Comparison of ENCODE assay signal across 36 cellular contexts in genomic region chr7:123820864-123821263, GRCh38. TPM values are rescaled to one million over a fixed set of nuclear protein-coding genes. Genes with fewer than 3 reads are reported as not detected.
A peak's percentile ranks its signal among the peaks of the same experiment; 100 is the strongest.
DNase-seq lines count a peak whose midpoint lies in the region; ATAC-seq and TF ChIP-seq lines count a peak whose summit lies in the region.
"Had no signal": no experiment of that assay in that cellular context is flagged by ENCODE, and none has a peak within 500 bp of the region (broad histone marks: within the 10 kb centered on the region; RNA-seq: fewer than 3 reads in every experiment).

No MANE protein-coding gene starts in this region.

- H3K27me3 Mint-ChIP-seq in MCF 10A (ENCODE audit: insufficient read depth, unreplicated experiment): no peaks in the 10 kb centered on the region

- H4K20me1 ChIP-seq in PC-3 (ENCODE audit: low read length) (no peaks in the 10 kb centered on the region), mammary epithelial cell (ENCODE audit: insufficient read depth, low read length) (no peaks in the 10 kb centered on the region)
- H4K20me1 ChIP-seq: BLaER1; BLaER1 treated with 17β-estradiol and CSF1 and Interleukin-3, amounts not matched to agents 10 nM and 100 nM had no signal

- no TSS peak for BruUV-seq in MCF 10A (replicated peaks; lab: Mats Ljungman, UMichigan)
- BruUV-seq in PC-3 (replicated peaks; lab: Mats Ljungman, UMichigan): no TSS peak
- BruUV-seq in mammary epithelial cell (replicated peaks; lab: Mats Ljungman, UMichigan): no TSS peak

- dilution Hi-C loops in mammary epithelial cell (cut with HindIII; ENCODE audit: low sequenced_read_pairs): no loop called here

- no peak overlapping the region for H3K4me3 Mint-ChIP-seq in MCF 10A (ENCODE audit: unreplicated experiment)
- H3K4me3 Mint-ChIP-seq: B cell; CD14-positive monocyte; CD4-positive, alpha-beta memory T cell; CD4-positive, alpha-beta T cell; CD4-positive, CD25-positive, alpha-beta regulatory T cell; CD8-positive, alpha-beta memory T cell; CD8-positive, alpha-beta T cell had no signal

- H3K4me2 ChIP-seq in PC-3 (ENCODE audit: low read length) (no peak overlapping the region), mammary epithelial cell (ENCODE audit: insufficient read depth, low read depth, low read length) (no peak overlapping the region)
- H3K4me2 ChIP-seq: A549; BLaER1; BLaER1 treated with 17β-estradiol and CSF1 and Interleukin-3, amounts not matched to agents 10 nM and 100 nM had no signal

- in situ Hi-C loops in mammary epithelial cell (cut with MboI; ENCODE audit: low sequenced_read_pairs in 2 of 2): no loop called here

- DNase-seq in MCF 10A (ENCODE audit: unreplicated experiment): no peak
- DNase-seq in breast epithelium (ENCODE audit: low spot score in 2 of 2): no peak
- peak; percentile 65 for DNase-seq in PC-3
- no peak for DNase-seq in mammary epithelial cell
- no peak for DNase-seq in DMS79 treated with DMSO at 0.1 percent for 48 hours (lab: John Stamatoyannopoulos, UW)
- DNase-seq: 8988T; ACHN; AML-193; BE2C; C1 segment of cervical spinal cord; Caco-2; Calu3; CD4-positive, alpha-beta memory T cell; CD4-positive, alpha-beta T cell; CD4-positive, CD25-positive, alpha-beta regulatory T cell; CD8-positive, alpha-beta memory T cell; CD8-positive, alpha-beta T cell; COR-L47; DMS 273 treated with DMSO at 0.1 percent for 48 hours; DMS153; DMS53; DMS79; DND-41; EL had no signal

- peak; percentile 64 for ATAC-seq in PC-3
- no peak for ATAC-seq in HG02678 (IDR thresholded peaks at IDR 0.05; ENCODE audit: unreplicated experiment)
- ATAC-seq: A549; CD8-positive, alpha-beta T cell had no signal

- H2AFZ ChIP-seq in PC-3 (ENCODE audit: low read length) (no peak overlapping the region), mammary epithelial cell (ENCODE audit: low read depth, low read length) (no peak overlapping the region)

- POLR2A ChIA-PET in MCF 10A (lab: Yijun Ruan, JAX): interaction anchor here (0.6 to 0.7 kb wide), 2 partner anchors 17 to 215 kb away, joined by 3 read pairs; no protein-coding TSS in a partner anchor
- POLR2A ChIA-PET in PC-3 (lab: Charles Lee; ENCODE audit: unreplicated experiment): no interaction called here

- no peak overlapping the region for H3K4me3 ChIP-seq in breast epithelium
- no peak overlapping the region for H3K4me3 ChIP-seq in PC-3 (ENCODE audit: low read length)
- H3K4me3 ChIP-seq in mammary epithelial cell (replicated peaks in 1 of 3; ENCODE audit: insufficient read depth in 1 of 3, low read depth in 2 of 3, low read length in 3 of 3): no peak overlapping the region
- H3K4me3 ChIP-seq: A549; BLaER1; BLaER1 treated with 17β-estradiol and CSF1 and Interleukin-3, amounts not matched to agents 10 nM and 100 nM had no signal

- H3K4me1 ChIP-seq in breast epithelium: no peaks in the 10 kb centered on the region
- peaks cover 20% of the 10 kb centered on the region for H3K4me1 ChIP-seq in PC-3 (ENCODE audit: insufficient read depth, low read length)
- H3K4me1 ChIP-seq in mammary epithelial cell (ENCODE audit: insufficient read depth, low read length): peaks cover 9% of the 10 kb centered on the region
- H3K4me1 ChIP-seq: BE2C; BLaER1; BLaER1 treated with 17β-estradiol and CSF1 and Interleukin-3, amounts not matched to agents 10 nM and 100 nM had no signal

- peak overlapping the region; percentile 63 for H3K27ac Mint-ChIP-seq in MCF 10A (ENCODE audit: low read depth, unreplicated experiment)
- H3K27ac Mint-ChIP-seq: B cell; CD14-positive monocyte; CD4-positive, alpha-beta memory T cell; CD4-positive, alpha-beta T cell; CD4-positive, CD25-positive, alpha-beta regulatory T cell; CD8-positive, alpha-beta T cell had no signal

- H3K36me3 Mint-ChIP-seq in MCF 10A (ENCODE audit: insufficient read depth, unreplicated experiment): no peaks in the 10 kb centered on the region
- H3K36me3 Mint-ChIP-seq: CD14-positive monocyte; CD4-positive, alpha-beta memory T cell; CD4-positive, CD25-positive, alpha-beta regulatory T cell; CD8-positive, alpha-beta memory T cell; CD8-positive, alpha-beta T cell had no signal

- H3K79me2 ChIP-seq in PC-3 (ENCODE audit: low read length): no peaks in the 10 kb centered on the region
- no peaks in the 10 kb centered on the region for H3K79me2 ChIP-seq in mammary epithelial cell (ENCODE audit: insufficient read depth, low read length)

- CTCF ChIA-PET in MCF 10A (lab: Yijun Ruan, JAX): interaction anchor here (0.5 to 0.8 kb wide), 3 partner anchors 20 to 524 kb away, joined by 3 to 4 read pairs (median 3); no protein-coding TSS in a partner anchor
- CTCF ChIA-PET in PC-3 (lab: Charles Lee): interaction anchor here (0.6 kb wide), 1 partner anchor 444 kb away, joined by 6 read pairs; no protein-coding TSS in a partner anchor
- CTCF ChIA-PET in mammary epithelial cell (lab: Charles Lee; ENCODE audit: low non-redundant PET): no interaction called here

- no peaks in the 10 kb centered on the region for H3K9me3 Mint-ChIP-seq in MCF 10A (ENCODE audit: unreplicated experiment)
- H3K9me3 Mint-ChIP-seq: CD4-positive, alpha-beta memory T cell; CD4-positive, alpha-beta T cell; CD8-positive, alpha-beta memory T cell; CD8-positive, alpha-beta T cell had no signal

- peaks cover 13% of the 10 kb centered on the region for H3K4me1 Mint-ChIP-seq in MCF 10A (ENCODE audit: insufficient read depth, unreplicated experiment)
- H3K4me1 Mint-ChIP-seq: CD14-positive monocyte had no signal

- WGBS in mammary epithelial cell (ENCODE audit: low coverage, missing lambda C conversion rate): 98% methylated on average over 2 of the region's 2 CpGs

- TF ChIP-seq CTCF in MCF 10A (IDR thresholded peaks at IDR 0.05; ENCODE audit: unreplicated experiment) (no peak), breast epithelium (IDR thresholded peaks at IDR 0.05) (no peak), PC-3 (conservative IDR thresholded peaks at IDR 0.05; ENCODE audit: low read depth, low read length) (no peak), mammary epithelial cell (conservative IDR thresholded peaks at IDR 0.05 in 1 of 2, IDR thresholded peaks at IDR 0.05 in 1 of 2; ENCODE audit: extremely low read depth in 1 of 2, insufficient read depth in 1 of 2, low read depth in 1 of 2, low read length in 2 of 2) (no peak)

- H3F3A ChIP-seq in PC-3 (ENCODE audit: low read length, unreplicated experiment): no peaks in the 10 kb centered on the region

- TF ChIP-seq POLR2A in breast epithelium (IDR thresholded peaks at IDR 0.05): no peak

- H3K27ac ChIP-seq in breast epithelium: no peak overlapping the region
- no peak overlapping the region; the same call in 1 of the 2 replicates for H3K27ac ChIP-seq in PC-3 (ENCODE audit: low read length)
- peak overlapping the region; percentile 98 for H3K27ac ChIP-seq in mammary epithelial cell (ENCODE audit: insufficient read depth, low read depth, low read length)
- H3K27ac ChIP-seq: 22Rv1; A549; BLaER1; BLaER1 treated with 17β-estradiol and CSF1 and Interleukin-3, amounts not matched to agents 10 nM and 100 nM; C4-2B had no signal

- intact Hi-C loops in MCF 10A (cut with micrococcal nuclease) (no loop called here), breast epithelium (cut with DNase I; ENCODE audit: low total_unique reads) (no loop called here), PC-3 (cut with micrococcal nuclease) (no loop called here), mammary epithelial cell (cut with micrococcal nuclease) (no loop called here)

- H3K9me2 ChIP-seq in PC-3 (replicated peaks; ENCODE audit: low read length): no peaks in the 10 kb centered on the region

- H3K27me3 ChIP-seq in breast epithelium (no peaks in the 10 kb centered on the region), PC-3 (ENCODE audit: low read length) (no peaks in the 10 kb centered on the region), mammary epithelial cell (ENCODE audit: insufficient read depth, low read length) (no peaks in the 10 kb centered on the region)
- H3K27me3 ChIP-seq: BE2C; BLaER1; BLaER1 treated with 17β-estradiol and CSF1 and Interleukin-3, amounts not matched to agents 10 nM and 100 nM had no signal

- H3K9me3 ChIP-seq in breast epithelium (no peaks in the 10 kb centered on the region), PC-3 (ENCODE audit: low read length) (no peaks in the 10 kb centered on the region), mammary epithelial cell (replicated peaks; ENCODE audit: insufficient read depth, low read length) (no peaks in the 10 kb centered on the region)
- H3K9me3 ChIP-seq: A549; BE2C; BLaER1; BLaER1 treated with 17β-estradiol and CSF1 and Interleukin-3, amounts not matched to agents 10 nM and 100 nM; Caco-2 had no signal

- H3K9ac ChIP-seq in PC-3 (ENCODE audit: low read length): no peak overlapping the region
- no peak overlapping the region for H3K9ac ChIP-seq in mammary epithelial cell (ENCODE audit: insufficient read depth, low read length)
- H3K9ac ChIP-seq: BLaER1; BLaER1 treated with 17β-estradiol and CSF1 and Interleukin-3, amounts not matched to agents 10 nM and 100 nM had no signal

- H3K36me3 ChIP-seq in breast epithelium (peaks cover 4% of the 10 kb centered on the region), PC-3 (ENCODE audit: low read depth, low read length) (no peaks in the 10 kb centered on the region), mammary epithelial cell (ENCODE audit: insufficient read depth, low read length) (no peaks in the 10 kb centered on the region)
- H3K36me3 ChIP-seq: BE2C; BLaER1; BLaER1 treated with 17β-estradiol and CSF1 and Interleukin-3, amounts not matched to agents 10 nM and 100 nM had no signal

RNA-seq across cellular contexts. Expression of gene HYAL4, which starts 24.1 kb away (rescaled TPM):
- total RNA-seq in MCF 10A (2022): not detected in 2 replicates
- under 1 TPM in 1 of 3 donors, not detected in 2; 0.15 TPM for total RNA-seq in breast epithelium
- 0.26 and 0.98 TPM in 2 replicates for total RNA-seq in PC-3 (2014; rRNA removed)
- total RNA-seq in mammary epithelial cell: 1 to 10 TPM in 1 of 2 donors, under 1 TPM in 1; 0.45 to 2.2 TPM
- 0.87 TPM for polyA plus RNA-seq in mammary epithelial cell
- polyA minus RNA-seq in mammary epithelial cell: 2.8 TPM
- total RNA-seq: A172; A673; B cell; Calu3; CD4-positive, alpha-beta memory T cell; CD4-positive, CD25-positive, alpha-beta regulatory T cell; CD8-positive, alpha-beta memory T cell; CD8-positive, alpha-beta T cell had no signal
- polyA plus RNA-seq: AG04450; BJ; CD14-positive monocyte; CD4-positive, alpha-beta memory T cell; CD4-positive, CD25-positive, alpha-beta regulatory T cell; CD8-positive, alpha-beta memory T cell had no signal
